ENCODE assay signal across 18 cellular contexts in genomic region chr5:29161399-29161798, GRCh38.
DNase-seq lines count a peak whose midpoint lies in the region; ATAC-seq and TF ChIP-seq lines count a peak whose summit lies in the region.
"Had no signal": no experiment of that assay in that cellular context is flagged by ENCODE, and none has a peak within 500 bp of the region (broad histone marks: within the 10 kb centered on the region; RNA-seq: fewer than 3 reads in every experiment).

No MANE protein-coding gene starts in this region.

- H3K36me3 ChIP-seq in SK-N-MC (ENCODE audit: insufficient read depth, low read length) (no peaks in the 10 kb centered on the region), neuronal stem cell (replicated peaks in 1 of 2; ENCODE audit: control insufficient read depth in 2 of 2, insufficient read depth in 2 of 2, low read length in 2 of 2) (no peaks in the 10 kb centered on the region), uterus (no peaks in the 10 kb centered on the region)
- H3K36me3 ChIP-seq: SJCRH30 had no signal

- H4K91ac ChIP-seq in neuronal stem cell (ENCODE audit: low read depth, low read length, poor library complexity) = no peak overlapping the region

- H3K4ac ChIP-seq in neuronal stem cell (ENCODE audit: low read length) = no peak overlapping the region

- H4K8ac ChIP-seq in neuronal stem cell (ENCODE audit: low read depth, low read length) = no peak overlapping the region

- H3K4me1 ChIP-seq in neuronal stem cell (ENCODE audit: control insufficient read depth in 2 of 2, insufficient read depth in 1 of 2, low read depth in 1 of 2, low read length in 2 of 2) = no peaks in the 10 kb centered on the region
- H3K4me1 ChIP-seq in uterus = no peaks in the 10 kb centered on the region
- H3K4me1 ChIP-seq: SJCRH30 had no signal

- H3K9ac ChIP-seq in SK-N-MC (ENCODE audit: insufficient read length) = no peak overlapping the region
- no peak overlapping the region for H3K9ac ChIP-seq in neuronal stem cell (ENCODE audit: low read depth, low read length, poor library complexity)

- TF ChIP-seq CTCF in LNCaP clone FGC (IDR thresholded peaks at IDR 0.05; ENCODE audit: control insufficient read depth, extremely low read depth, insufficient read depth) (peak; percentile 27; the same call in 1 of the 2 replicates), uterus (IDR thresholded peaks at IDR 0.05) (no peak)

- DNase-seq in DMS153 (lab: John Stamatoyannopoulos, UW) = peak; percentile 19
- DNase-seq in LNCaP clone FGC (ENCODE audit: low read depth) = no peak
- DNase-seq in SK-N-MC (ENCODE audit: low read depth, low spot score) = no peak
- DNase-seq in neuronal stem cell (ENCODE audit: low spot score) = no peak
- DNase-seq in uterus = no peak
- DNase-seq in midbrain (lab: John Stamatoyannopoulos, UW) = no peak
- DNase-seq: GF-D8, GOT3, NCI-H1694 treated with DMSO at 0.1 percent for 48 hours, NCI-H2107, NCI-H226, NCI-H526, PC-3, RPMI8226, SJCRH30 had no signal

- ATAC-seq in HG03025 (IDR thresholded peaks at IDR 0.05; ENCODE audit: low FRiP score, unreplicated experiment) = no peak
- ATAC-seq: HCT116, K562, PC-3 had no signal

- H3K18ac ChIP-seq in neuronal stem cell (ENCODE audit: low read length) = no peak overlapping the region

- H2AK5ac ChIP-seq in neuronal stem cell (ENCODE audit: low read depth, low read length) = no peak overlapping the region

- H3K79me1 ChIP-seq in neuronal stem cell (ENCODE audit: low read depth, low read length) = no peaks in the 10 kb centered on the region

- no peak overlapping the region for H2BK12ac ChIP-seq in neuronal stem cell (ENCODE audit: low read length)

- H3K9me3 ChIP-seq in SK-N-MC (ENCODE audit: low read depth, low read length) (no peaks in the 10 kb centered on the region), neuronal stem cell (replicated peaks in 1 of 2; ENCODE audit: control insufficient read depth in 2 of 2, insufficient read depth in 1 of 2, low read depth in 1 of 2, low read length in 2 of 2) (no peaks in the 10 kb centered on the region), uterus (no peaks in the 10 kb centered on the region)
- H3K9me3 ChIP-seq: SJCRH30 had no signal

- H3K27ac ChIP-seq in SK-N-MC = peak overlapping the region; percentile 55
- H3K27ac ChIP-seq in neuronal stem cell (replicated peaks; ENCODE audit: low read length) = no peak overlapping the region
- H3K27ac ChIP-seq in uterus = no peak overlapping the region
- H3K27ac ChIP-seq: SJCRH30 had no signal

- H3K4me3 ChIP-seq in LNCaP clone FGC (ENCODE audit: low read depth, low read length) (no peak overlapping the region), SK-N-MC (no peak overlapping the region), neuronal stem cell (ENCODE audit: low read length in 2 of 2) (no peak overlapping the region), uterus (no peak overlapping the region)
- H3K4me3 ChIP-seq: K562, SJCRH30 had no signal

- intact Hi-C loops in uterus (cut with DNase I; ENCODE audit: low total_unique reads) = no loop called here

- H2BK15ac ChIP-seq in neuronal stem cell (ENCODE audit: low read length) = no peak overlapping the region

- no peak overlapping the region for H3K23ac ChIP-seq in neuronal stem cell (ENCODE audit: low read depth, low read length, poor library complexity)

- H3K27me3 ChIP-seq in neuronal stem cell (ENCODE audit: control insufficient read depth in 3 of 3, insufficient read depth in 3 of 3, low read depth in 1 of 3, low read length in 3 of 3) (no peaks in the 10 kb centered on the region), uterus (no peaks in the 10 kb centered on the region)
- H3K27me3 ChIP-seq: SJCRH30 had no signal

- peak overlapping the region; percentile 4 for H2AFZ ChIP-seq in neuronal stem cell (ENCODE audit: low read length)

- no peak for TF ChIP-seq POLR2A in uterus (IDR thresholded peaks at IDR 0.05)

- H3K14ac ChIP-seq in neuronal stem cell (ENCODE audit: low read length) = no peak overlapping the region

- H3K4me2 ChIP-seq in neuronal stem cell (ENCODE audit: insufficient read depth, low read length, poor library complexity, severe bottlenecking) = no peak overlapping the region

- H2BK5ac ChIP-seq in neuronal stem cell (ENCODE audit: low read length) = no peak overlapping the region

- H2BK120ac ChIP-seq in neuronal stem cell (ENCODE audit: low read depth, low read length) = no peak overlapping the region
